ENCODE assay signal across 7 cellular contexts in genomic region chr3:183448369-183449128, GRCh38. TPM values are rescaled to one million over a fixed set of nuclear protein-coding genes. Genes with fewer than 3 reads are reported as not detected.
DNase-seq lines count a peak whose midpoint lies in the region; FAIRE-seq and TF ChIP-seq lines count a peak whose summit lies in the region.

No MANE protein-coding gene starts in this region.

- peaks cover 11% of the 10 kb centered on the region for H3K9me3 Mint-ChIP-seq in activated T-helper 1 cell treated with anti-CD3 and anti-CD28 coated beads, Interleukin-12 subunit alpha, Interleukin-12 subunit beta, Interleukin-2, Interleukin-4 antibody, amounts not matched to agents 30 ng/mL and 10 ng/mL and 1 ng/mL, durations not matched to agents 14 hours and 24 hours and 36 hours

- intact Hi-C loops in activated T-helper 1 cell treated with anti-CD3 and anti-CD28 coated beads, Interleukin-12 subunit alpha, Interleukin-12 subunit beta, Interleukin-2, Interleukin-4 antibody, amounts not matched to agents 30 ng/mL and 10 ng/mL and 1 ng/mL, durations not matched to agents 14 hours and 24 hours and 36 hours (cut with micrococcal nuclease): loop anchor here (5.0 to 10.0 kb wide), 4 partner anchors 161 to 846 kb away; partner anchors contain the start of genes KLHL24, PSMD2 and YEATS2
- intact Hi-C loops in spleen (cut with DNase I; ENCODE audit: low total_unique reads): no loop called here

- 45 to 68% (median 58%) methylated on average over 3 of the region's 3 CpGs for WGBS in spleen, 5 donors

- H3K36me3 ChIP-seq in HUES48 (ENCODE audit: control insufficient read depth, insufficient read depth, low read length) (peaks cover 15% of the 10 kb centered on the region), spleen (peaks cover 0 to 19% (median 11%) of the 10 kb centered on the region in 6 donors)

- peaks cover 4% of the 10 kb centered on the region for H3K27me3 Mint-ChIP-seq in activated T-helper 1 cell treated with anti-CD3 and anti-CD28 coated beads, Interleukin-12 subunit alpha, Interleukin-12 subunit beta, Interleukin-2, Interleukin-4 antibody, amounts not matched to agents 30 ng/mL and 10 ng/mL and 1 ng/mL, durations not matched to agents 14 hours and 24 hours and 36 hours (ENCODE audit: insufficient read depth)

- H3K4me1 ChIP-seq in HUES48 (ENCODE audit: control insufficient read depth, insufficient read depth, low read length) (0 out of 2 replicates have a peak, but pooled peaks cover 3% of the 10 kb centered on the region), spleen (peaks cover 4 to 32% (median 23%) of the 10 kb centered on the region in 6 donors)

- peak overlapping the region; percentile 94 for H3K4me3 Mint-ChIP-seq in activated T-helper 1 cell treated with anti-CD3 and anti-CD28 coated beads, Interleukin-12 subunit alpha, Interleukin-12 subunit beta, Interleukin-2, Interleukin-4 antibody, amounts not matched to agents 30 ng/mL and 10 ng/mL and 1 ng/mL, durations not matched to agents 14 hours and 24 hours and 36 hours

- H3K27ac Mint-ChIP-seq in activated T-helper 1 cell treated with anti-CD3 and anti-CD28 coated beads, Interleukin-12 subunit alpha, Interleukin-12 subunit beta, Interleukin-2, Interleukin-4 antibody, amounts not matched to agents 30 ng/mL and 10 ng/mL and 1 ng/mL, durations not matched to agents 14 hours and 24 hours and 36 hours: no peak overlapping the region

- no peak for FAIRE-seq in RCC 7860 (lab: Jason Lieb, UNC)
- no peak for FAIRE-seq in HTR-8/SVneo (lab: Jason Lieb, UNC)

- no peak overlapping the region for H3K27ac ChIP-seq in HUES48 (ENCODE audit: low read depth, low read length)
- H3K27ac ChIP-seq in spleen: peak overlapping the region in 6 of 8 donors; percentile 17 to 85 (median 80)

- H3K9ac ChIP-seq in HUES48 (ENCODE audit: low read depth, low read length): no peak overlapping the region

- H3K4me3 ChIP-seq in HUES48 (ENCODE audit: low read depth, low read length) (peak overlapping the region; percentile 95), iPS-18c (ENCODE audit: insufficient read depth, low read depth, low read length) (peak overlapping the region; percentile 97), spleen (peak overlapping the region; percentile 48 to 94 (median 70))

- peaks cover 12% of the 10 kb centered on the region for H3K9me3 ChIP-seq in HUES48 (ENCODE audit: control insufficient read depth, insufficient read depth, low read length)
- H3K9me3 ChIP-seq in iPS-18c (ENCODE audit: control insufficient read depth, insufficient read depth, low read length): peaks cover under 1% of the 10 kb centered on the region
- peaks cover 0 to 15% (median 12%) of the 10 kb centered on the region in 8 donors for H3K9me3 ChIP-seq in spleen

- DNase-seq in activated T-helper 1 cell treated with anti-CD3 and anti-CD28 coated beads, Interleukin-12 subunit alpha, Interleukin-12 subunit beta, Interleukin-2, Interleukin-4 antibody, amounts not matched to agents 30 ng/mL and 10 ng/mL and 1 ng/mL, durations not matched to agents 14 hours and 24 hours and 36 hours (ENCODE audit: low spot score): no peak
- DNase-seq in spleen (no peak), RCC 7860 (ENCODE audit: low spot score) (no peak), HTR-8/SVneo (ENCODE audit: insufficient read length, low spot score) (no peak)
- DNase-seq in stimulated activated CD4-positive, alpha-beta T cell treated with anti-CD3 and anti-CD28 coated beads, Interleukin-15, amount 100 ng/mL, for 24 hours: no peak

- no peak for TF ChIP-seq CTCF in spleen (IDR thresholded peaks at IDR 0.05 in 8 of 11, conservative IDR thresholded peaks at IDR 0.05 in 3 of 11)

- H3K27me3 ChIP-seq in HUES48 (ENCODE audit: control insufficient read depth, insufficient read depth, low read length): no peaks in the 10 kb centered on the region
- H3K27me3 ChIP-seq in spleen (replicated peaks in 1 of 7): no peaks in the 10 kb centered on the region

- peaks cover 22% of the 10 kb centered on the region for H3K4me1 Mint-ChIP-seq in activated T-helper 1 cell treated with anti-CD3 and anti-CD28 coated beads, Interleukin-12 subunit alpha, Interleukin-12 subunit beta, Interleukin-2, Interleukin-4 antibody, amounts not matched to agents 30 ng/mL and 10 ng/mL and 1 ng/mL, durations not matched to agents 14 hours and 24 hours and 36 hours (ENCODE audit: low read depth)

- H3K36me3 Mint-ChIP-seq in activated T-helper 1 cell treated with anti-CD3 and anti-CD28 coated beads, Interleukin-12 subunit alpha, Interleukin-12 subunit beta, Interleukin-2, Interleukin-4 antibody, amounts not matched to agents 30 ng/mL and 10 ng/mL and 1 ng/mL, durations not matched to agents 14 hours and 24 hours and 36 hours (ENCODE audit: low read depth): peaks cover under 1% of the 10 kb centered on the region

- TF ChIP-seq POLR2A in spleen (IDR thresholded peaks at IDR 0.05): no peak

RNA-seq across cellular contexts. Expression of gene MCF2L2, which starts 20.1 kb away (rescaled TPM):
- total RNA-seq in activated T-helper 1 cell treated with anti-CD3 and anti-CD28 coated beads, Interleukin-12 subunit alpha, Interleukin-12 subunit beta, Interleukin-2, Interleukin-4 antibody, amounts not matched to agents 30 ng/mL and 10 ng/mL and 1 ng/mL, durations not matched to agents 14 hours and 24 hours and 36 hours: 4.1 and 6.1 TPM in 2 replicates
- 10 to 100 TPM; 13.3 to 37.7 (median 20.8) TPM for total RNA-seq in spleen
- 1 to 10 TPM in 1 of 3 donors, under 1 TPM in 2; 0.46 to 1.8 (median 0.61) TPM for polyA plus RNA-seq in spleen
